ENCODE assay signal across 27 cellular contexts in genomic region chr18:62122330-62122729, GRCh38.
"Had no signal": no experiment of that assay in that cellular context is flagged by ENCODE, and none has a peak within 500 bp of the region (broad histone marks: within the 10 kb centered on the region; RNA-seq: fewer than 3 reads in every experiment).

No MANE protein-coding gene starts in this region.

- H3K4me3 ChIP-seq: heart right ventricle, hepatocyte, lower lobe of right lung, neural progenitor cell, right atrium auricular region, right lobe of liver, stomach, testis, thyroid gland, transverse colon, upper lobe of left lung, vagina had no signal

- H3K9me3 Mint-ChIP-seq: naive B cell; natural killer cell; stimulated activated naive B cell treated with anti-CD40 and anti-IgM and Interleukin-4, amounts not matched to agents 10 μg/mL and 1 μg/mL and 100 μg/mL, for 72 hours had no signal

- H3K36me3 Mint-ChIP-seq: natural killer cell had no signal

- FAIRE-seq: keratinocyte had no signal

- H3K9me3 ChIP-seq: lower lobe of right lung, neutrophil, right lobe of liver, stomach, testis, thyroid gland, transverse colon, upper lobe of left lung, vagina had no signal

- H3K27ac Mint-ChIP-seq: naive B cell; natural killer cell; nephron progenitor cell; neural progenitor cell; progenitor cell of endocrine pancreas; stimulated activated naive B cell treated with anti-CD40 and anti-IgM and Interleukin-4, amounts not matched to agents 10 μg/mL and 1 μg/mL and 100 μg/mL, for 72 hours had no signal

- H3K27me3 Mint-ChIP-seq: naive B cell; progenitor cell of endocrine pancreas; stimulated activated naive B cell treated with anti-CD40 and anti-IgM and Interleukin-4, amounts not matched to agents 10 μg/mL and 1 μg/mL and 100 μg/mL, for 72 hours had no signal

- H3K36me3 ChIP-seq: lower lobe of right lung, neural progenitor cell, neutrophil, right lobe of liver, thyroid gland, upper lobe of left lung, vagina had no signal

- H3K9ac ChIP-seq: neural progenitor cell had no signal

- H3K27me3 ChIP-seq: heart right ventricle, hepatocyte, neural progenitor cell, neutrophil, right atrium auricular region, right lobe of liver, stomach, testis, thyroid gland, transverse colon, upper lobe of left lung, vagina had no signal

- H3K27ac ChIP-seq: heart right ventricle, hepatocyte, lower lobe of right lung, neural progenitor cell, neutrophil, right atrium auricular region, right lobe of liver, stomach, testis, thyroid gland, transverse colon, upper lobe of left lung, vagina had no signal

- ATAC-seq: heart right ventricle; lower lobe of right lung; natural killer cell; stimulated activated naive B cell treated with anti-CD40 and anti-IgM and Interleukin-4, amounts not matched to agents 10 μg/mL and 1 μg/mL and 100 μg/mL, for 72 hours; stimulated activated naive CD8-positive, alpha-beta T cell treated with anti-CD3 and anti-CD28 coated beads, Interleukin-15, Interleukin-2, amounts not matched to agents 100 U/mL and 50 U/mL, for 24 hours had no signal

- H3K4me1 ChIP-seq: lower lobe of right lung, neural progenitor cell, right atrium auricular region, right lobe of liver, stomach, testis, thyroid gland, transverse colon, upper lobe of left lung, vagina had no signal

- H3K4me3 Mint-ChIP-seq: natural killer cell; nephron progenitor cell; neural progenitor cell; stimulated activated naive B cell treated with anti-CD40 and anti-IgM and Interleukin-4, amounts not matched to agents 10 μg/mL and 1 μg/mL and 100 μg/mL, for 72 hours had no signal

- DNase-seq: heart right ventricle; lower lobe of right lung; mammary epithelial cell; mesenchymal stem cell; naive B cell; natural killer cell; nephron progenitor cell; occipital lobe; right lobe of liver; stimulated activated CD4-positive, alpha-beta T cell treated with anti-CD3 and anti-CD28 coated beads, Interleukin-12 subunit alpha, Interleukin-12 subunit beta, amount 100 ng/mL, for 4 hours; stimulated activated CD4-positive, alpha-beta T cell treated with anti-CD3 and anti-CD28 coated beads, Interleukin-15, amount 100 ng/mL, for 24 hours; stimulated activated CD4-positive, alpha-beta T cell treated with anti-CD3 and anti-CD28 coated beads, Interleukin-2, amount 100 ng/mL, for 24 hours; stimulated activated CD4-positive, alpha-beta T cell treated with anti-CD3 and anti-CD28 coated beads, Interleukin-4, amount 100 ng/mL, for 1 hour; stimulated activated naive B cell treated with anti-CD40 and anti-IgM and Interleukin-4, amounts not matched to agents 10 μg/mL and 1 μg/mL and 100 μg/mL, for 72 hours; stimulated activated naive CD8-positive, alpha-beta T cell treated with anti-CD3 and anti-CD28 coated beads, Interleukin-15, Interleukin-2, amounts not matched to agents 100 U/mL and 50 U/mL, for 24 hours; stomach; testis; thyroid gland; transverse colon; upper lobe of left lung had no signal

- H3K4me1 Mint-ChIP-seq: naive B cell, natural killer cell, nephron progenitor cell, neural progenitor cell had no signal
